ENCODE assay signal across 1 cellular context in the genomic region with DNA sequence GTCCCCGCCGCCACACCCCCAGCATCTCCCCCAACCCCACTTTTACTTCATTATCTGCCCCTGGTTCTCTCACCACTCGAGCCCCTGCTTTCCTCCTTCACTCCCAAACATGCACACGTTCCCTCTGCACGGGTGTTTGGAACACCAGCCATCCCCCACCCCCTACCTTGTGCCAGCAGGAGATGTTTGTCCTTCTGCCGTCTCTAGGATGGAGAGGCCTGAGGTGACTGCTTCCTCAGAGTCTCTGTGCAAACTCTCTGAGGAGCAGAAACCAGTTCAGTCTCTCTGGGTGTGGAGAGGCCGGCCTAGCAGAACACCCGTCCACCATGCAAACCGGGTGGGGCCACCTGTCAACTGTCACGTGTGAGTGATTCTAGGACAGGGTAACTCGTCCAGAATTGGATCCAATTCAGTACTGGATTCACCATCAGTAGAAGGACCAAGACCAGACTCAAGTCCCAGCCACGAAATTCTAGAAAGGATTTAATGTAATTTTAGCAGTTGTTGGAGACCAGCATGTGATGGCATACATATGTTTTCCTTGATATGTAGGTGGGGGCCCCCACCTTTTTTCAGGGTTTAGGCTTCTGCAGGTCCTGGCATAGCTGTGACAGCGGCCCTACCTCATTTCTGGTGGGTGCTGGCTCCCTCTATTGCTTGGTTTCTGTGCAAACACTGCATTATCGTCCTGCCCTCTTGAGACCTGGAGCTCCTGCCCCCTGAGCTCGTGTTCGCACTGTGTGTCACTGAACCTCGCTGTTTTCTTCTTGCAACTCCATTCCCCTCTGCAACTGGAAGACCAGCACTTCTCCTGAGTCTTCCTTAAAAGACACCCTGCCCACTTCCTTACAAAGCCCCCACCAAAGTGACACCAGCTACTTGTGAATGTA.
TF ChIP-seq lines count a peak whose summit lies in the region.

A gene with protein sequence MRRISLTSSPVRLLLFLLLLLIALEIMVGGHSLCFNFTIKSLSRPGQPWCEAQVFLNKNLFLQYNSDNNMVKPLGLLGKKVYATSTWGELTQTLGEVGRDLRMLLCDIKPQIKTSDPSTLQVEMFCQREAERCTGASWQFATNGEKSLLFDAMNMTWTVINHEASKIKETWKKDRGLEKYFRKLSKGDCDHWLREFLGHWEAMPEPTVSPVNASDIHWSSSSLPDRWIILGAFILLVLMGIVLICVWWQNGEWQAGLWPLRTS (minus strand): TSS at position 259 of the 890 bp plus-strand sequence. CDS start 7,212 bp downstream, outside the sequence.

TF ChIP-seq in endothelial cell of umbilical vein, 7 proteins besides CTCF, POLR2A, EP300 and RAD21 (continued from another document):
- no peak for TF ChIP-seq JUN (IDR thresholded peaks at IDR 0.05; ENCODE audit: borderline replicate concordance, insufficient read depth, insufficient read length, low read depth)
- no peak for TF ChIP-seq GATA2 (IDR thresholded peaks at IDR 0.05; ENCODE audit: insufficient read depth, insufficient read length, low read depth, low read length)
- no peak for TF ChIP-seq EZH2 (IDR thresholded peaks at IDR 0.05; ENCODE audit: borderline replicate concordance, low read depth, low read length, severe bottlenecking)
- TF ChIP-seq POLR2AphosphoS5 (IDR thresholded peaks at IDR 0.05; ENCODE audit: insufficient read depth, low read depth, low read length), result no peak
TF ChIP-seq in endothelial cell of umbilical vein: peak in this region for 0.
